Comparison of ENCODE assay signal across 8 cellular contexts in the genomic region with DNA sequence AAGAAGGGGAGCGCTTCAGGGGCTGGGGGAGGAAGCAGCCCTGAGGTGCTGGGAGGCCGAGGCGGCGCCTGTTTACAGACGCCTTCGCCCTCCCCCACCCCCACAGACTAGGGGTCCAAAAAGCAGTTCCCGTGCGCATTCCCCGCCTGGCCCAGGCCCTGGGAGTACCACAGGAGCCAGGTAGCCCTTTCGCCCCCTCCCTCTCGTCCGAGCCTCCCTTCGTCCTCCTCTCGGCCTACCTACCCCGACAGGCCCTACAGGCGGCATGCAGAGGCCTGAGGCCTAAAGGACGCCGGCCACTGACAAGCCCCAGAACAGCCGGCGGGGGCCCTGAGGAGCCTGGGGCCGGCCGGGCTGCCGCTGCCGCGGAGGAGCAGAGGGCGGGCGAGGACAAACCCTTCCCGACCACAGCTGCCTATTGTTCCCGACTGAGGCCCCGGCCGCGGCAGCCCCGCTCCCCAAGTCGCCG. TPM values are rescaled to one million over a fixed set of nuclear protein-coding genes. Genes with fewer than 3 reads are reported as not detected.
A peak's percentile ranks its signal among the peaks of the same experiment; 100 is the strongest.
DNase-seq lines count a peak whose midpoint lies in the region; ATAC-seq and TF ChIP-seq lines count a peak whose summit lies in the region.

No MANE protein-coding gene starts in this region.

- peaks cover 47% of the 10 kb centered on the region for H3K4me1 Mint-ChIP-seq in activated naive CD4-positive, alpha-beta T cell treated with anti-CD3 and anti-CD28 coated beads, Interleukin-2, amount 10 ng/mL, durations not matched to agents 7 days and 5 days
- peaks cover 27% of the 10 kb centered on the region for H3K4me1 Mint-ChIP-seq in glutamatergic neuron (ENCODE audit: low read depth, unreplicated experiment)

- no peaks in the 10 kb centered on the region for H3K27me3 ChIP-seq in AG04450 (ENCODE audit: control insufficient read depth, insufficient read depth, low read length)
- no peaks in the 10 kb centered on the region for H3K27me3 ChIP-seq in OCI-LY1 (ENCODE audit: insufficient read depth, low read length)

- H4K20me1 ChIP-seq in OCI-LY1 (ENCODE audit: insufficient read depth, low read length): no peaks in the 10 kb centered on the region

- H3K9me3 ChIP-seq in AG04450 (ENCODE audit: control insufficient read depth, insufficient read depth, low read length) (no peaks in the 10 kb centered on the region; the same call in 1 of the 2 replicates), OCI-LY1 (ENCODE audit: low read length) (no peaks in the 10 kb centered on the region)

- POLR2A ChIA-PET in AG04450 (lab: Yijun Ruan, JAX): interaction anchor here (0.6 to 1.7 kb wide), 6 partner anchors 11 to 153 kb away, joined by 3 to 8 read pairs (median 4); a partner anchor contains a TSS

- H3F3A ChIP-seq in OCI-LY1 (ENCODE audit: insufficient read depth, low read length): no peaks in the 10 kb centered on the region

- peaks cover 51% of the 10 kb centered on the region for H3K79me2 ChIP-seq in OCI-LY1 (ENCODE audit: insufficient read depth, low read length)

- H3K9me2 ChIP-seq in OCI-LY1 (ENCODE audit: low read depth, low read length): no peaks in the 10 kb centered on the region

- ATAC-seq in GM18520 (IDR thresholded peaks at IDR 0.05; ENCODE audit: unreplicated experiment) (peak; percentile 16), HG03060 (IDR thresholded peaks at IDR 0.05; ENCODE audit: low read depth, unreplicated experiment) (peak; percentile 16)

- no peak overlapping the region for H2AFZ ChIP-seq in OCI-LY1 (ENCODE audit: low read length)

- peaks cover 4% of the 10 kb centered on the region; the same call in 1 of the 2 replicates for H3K36me3 ChIP-seq in OCI-LY1 (ENCODE audit: insufficient read depth, low read length)
- H3K36me3 ChIP-seq in urinary bladder (ENCODE audit: insufficient read depth): no peaks in the 10 kb centered on the region

- H3K27me3 Mint-ChIP-seq in activated naive CD4-positive, alpha-beta T cell treated with anti-CD3 and anti-CD28 coated beads, Interleukin-2, amount 10 ng/mL, durations not matched to agents 7 days and 5 days: no peaks in the 10 kb centered on the region
- H3K27me3 Mint-ChIP-seq in glutamatergic neuron (ENCODE audit: unreplicated experiment): peaks cover 6% of the 10 kb centered on the region

- H3K9me3 Mint-ChIP-seq in activated naive CD4-positive, alpha-beta T cell treated with anti-CD3 and anti-CD28 coated beads, Interleukin-2, amount 10 ng/mL, durations not matched to agents 7 days and 5 days: no peaks in the 10 kb centered on the region
- H3K9me3 Mint-ChIP-seq in glutamatergic neuron (ENCODE audit: unreplicated experiment): peaks cover 11% of the 10 kb centered on the region

- H3K36me3 Mint-ChIP-seq in activated naive CD4-positive, alpha-beta T cell treated with anti-CD3 and anti-CD28 coated beads, Interleukin-2, amount 10 ng/mL, durations not matched to agents 7 days and 5 days: peaks cover 26% of the 10 kb centered on the region
- no peaks in the 10 kb centered on the region for H3K36me3 Mint-ChIP-seq in glutamatergic neuron (ENCODE audit: unreplicated experiment)

- DNase-seq in AG04450 (ENCODE audit: low read depth, low spot score) (no peak), glutamatergic neuron (peak; percentile 66), occipital lobe (lab: John Stamatoyannopoulos, UW) (peak; percentile 44)
- peak; percentile 57 for DNase-seq in activated naive CD4-positive, alpha-beta T cell treated with anti-CD3 and anti-CD28 coated beads, Interleukin-2, amount 10 ng/mL, durations not matched to agents 7 days and 5 days

- H3K4me2 ChIP-seq in OCI-LY1 (ENCODE audit: low read length): peak overlapping the region; percentile 99

- H3K4me3 ChIP-seq in AG04450 (ENCODE audit: low read depth, low read length) (peak overlapping the region; percentile 92), OCI-LY1 (ENCODE audit: low read depth, low read length, poor library complexity, severe bottlenecking) (peak overlapping the region; percentile 93), urinary bladder (ENCODE audit: low read depth, low read length) (peak overlapping the region; percentile 94)

- CTCF ChIA-PET in AG04450 (lab: Charles Lee): no interaction called here
- CTCF ChIA-PET in activated naive CD4-positive, alpha-beta T cell treated with anti-CD3 and anti-CD28 coated beads, Interleukin-2, amount 10 ng/mL, durations not matched to agents 7 days and 5 days (lab: Charles Lee): interaction anchor here (1.9 kb wide), 1 partner anchor 52 kb away, joined by 5 read pairs; no protein-coding TSS in a partner anchor

- H3K9ac ChIP-seq in OCI-LY1 (ENCODE audit: low read length): peak overlapping the region; percentile 82

- under 1% methylated on average over 35 of the region's 35 CpGs for WGBS in urinary bladder

- H3K27ac ChIP-seq in AG04450 (ENCODE audit: low read depth, low read length) (peak overlapping the region; percentile 58), OCI-LY1 (ENCODE audit: low read depth, low read length, poor library complexity, severe bottlenecking) (peak overlapping the region; percentile 63), urinary bladder (ENCODE audit: low read depth) (peak overlapping the region; percentile 94)

- TF ChIP-seq CTCF in AG04450 (IDR thresholded peaks at IDR 0.05; ENCODE audit: low read depth, low read length) (no peak), OCI-LY1 (IDR thresholded peaks at IDR 0.05; ENCODE audit: low read length) (no peak), glutamatergic neuron (IDR thresholded peaks at IDR 0.05; ENCODE audit: partially characterized antibody, unreplicated experiment) (no peak)

- H3K4me1 ChIP-seq in OCI-LY1 (ENCODE audit: insufficient read depth, low read length, severe bottlenecking) (peaks cover 55% of the 10 kb centered on the region), urinary bladder (ENCODE audit: insufficient read depth) (no peaks in the 10 kb centered on the region)

- H3K27ac Mint-ChIP-seq in activated naive CD4-positive, alpha-beta T cell treated with anti-CD3 and anti-CD28 coated beads, Interleukin-2, amount 10 ng/mL, durations not matched to agents 7 days and 5 days: peak overlapping the region; percentile 90
- peak overlapping the region; percentile 93 for H3K27ac Mint-ChIP-seq in glutamatergic neuron (ENCODE audit: unreplicated experiment)

- H3K4me3 Mint-ChIP-seq in activated naive CD4-positive, alpha-beta T cell treated with anti-CD3 and anti-CD28 coated beads, Interleukin-2, amount 10 ng/mL, durations not matched to agents 7 days and 5 days: peak overlapping the region; percentile 90
- H3K4me3 Mint-ChIP-seq in glutamatergic neuron (ENCODE audit: unreplicated experiment): peak overlapping the region; percentile 99

RNA-seq across cellular contexts. Expression of a gene that starts 0.5 kb away (rescaled TPM):
- 13.3 and 13.9 TPM in 2 replicates for polyA plus RNA-seq in AG04450 (2011; rRNA removed)
- 66.2 and 75.4 TPM in 2 replicates for polyA minus RNA-seq in AG04450 (2011; rRNA and poly(A)+ RNA removed)
- 48.0 TPM for total RNA-seq in glutamatergic neuron (ENCODE audit: unreplicated experiment)
- total RNA-seq in occipital lobe: 36.7 TPM
- total RNA-seq in urinary bladder: 43.3 TPM
- 3.7 TPM for polyA plus RNA-seq in urinary bladder
